Comparison of ENCODE assay signal across 13 cellular contexts in genomic region chr5:158287643-158288228, GRCh38.
DNase-seq lines count a peak whose midpoint lies in the region; TF ChIP-seq lines count a peak whose summit lies in the region.
"Had no signal": no experiment of that assay in that cellular context is flagged by ENCODE, and none has a peak within 500 bp of the region (broad histone marks: within the 10 kb centered on the region; RNA-seq: fewer than 3 reads in every experiment).

No MANE protein-coding gene starts in this region.

- H3K4me3 Mint-ChIP-seq in H9 (no peak overlapping the region), HFFc6 (no peak overlapping the region)
- H3K4me3 Mint-ChIP-seq: activated naive CD8-positive, alpha-beta T cell treated with anti-CD3 and anti-CD28 coated beads, Interleukin-2, amount 50 U/mL, for 24 hours had no signal

- no peaks in the 10 kb centered on the region for H3K79me1 ChIP-seq in H9 (ENCODE audit: insufficient read depth, low read depth, low read length, poor library complexity, severe bottlenecking)

- TF ChIP-seq CTCF in epithelial cell of esophagus (IDR thresholded peaks at IDR 0.05; ENCODE audit: insufficient read depth, low read depth, low read length, missing control alignments) (no peak), osteoblast (IDR thresholded peaks at IDR 0.05; ENCODE audit: extremely low read depth, low read depth, low read length) (no peak), H9 (conservative IDR thresholded peaks at IDR 0.05) (no peak), HFFc6 (IDR thresholded peaks at IDR 0.05) (no peak), A673 (conservative IDR thresholded peaks at IDR 0.05; ENCODE audit: low read depth, low read length) (no peak)

- CTCF ChIA-PET in A673 (lab: Charles Lee), result no interaction called here

- H3K9me3 ChIP-seq in osteoblast (ENCODE audit: low read depth, low read length) (no peaks in the 10 kb centered on the region), H9 (ENCODE audit: control insufficient read depth, low read depth, low read length) (no peaks in the 10 kb centered on the region), A673 (ENCODE audit: low read depth, low read length, poor library complexity, severe bottlenecking) (no peaks in the 10 kb centered on the region)

- no peak overlapping the region for H2BK20ac ChIP-seq in H9 (ENCODE audit: low read depth, low read length, poor library complexity, severe bottlenecking)

- no peak overlapping the region for H3K23ac ChIP-seq in H9 (ENCODE audit: insufficient read length, low read depth, low read length)

- no peaks in the 10 kb centered on the region; a peak in 1 of 7 replicates for H3K36me3 Mint-ChIP-seq in H9 (ENCODE audit: insufficient read depth in 1 of 3, low read depth in 3 of 3)
- H3K36me3 Mint-ChIP-seq in HFFc6 (ENCODE audit: low read depth), result no peaks in the 10 kb centered on the region

- no peak overlapping the region for H3K56ac ChIP-seq in H9 (ENCODE audit: insufficient read length, low read depth, low read length)

- H2AFZ ChIP-seq in osteoblast (ENCODE audit: low read length) (peak overlapping the region; percentile 53), H9 (ENCODE audit: low read length) (no peak overlapping the region)

- H4K91ac ChIP-seq in H9 (ENCODE audit: insufficient read length, low read depth, low read length), result no peak overlapping the region

- H2BK5ac ChIP-seq in H9 (ENCODE audit: insufficient read length, low read length), result no peak overlapping the region

- no peak overlapping the region for H4K5ac ChIP-seq in H9 (ENCODE audit: insufficient read length, low read depth, low read length)

- H3K4me1 Mint-ChIP-seq in H9, result peaks cover 0 to 2% of the 10 kb centered on the region in 2 experiments; a peak in 1 of 4 replicates
- H3K4me1 Mint-ChIP-seq in HFFc6 (ENCODE audit: low read depth), result no peaks in the 10 kb centered on the region
- H3K4me1 Mint-ChIP-seq: activated naive CD8-positive, alpha-beta T cell treated with anti-CD3 and anti-CD28 coated beads, Interleukin-2, amount 50 U/mL, for 24 hours had no signal

- H3K23me2 ChIP-seq in H9 (ENCODE audit: insufficient read length, low read depth, low read length, poor library complexity, severe bottlenecking), result no peaks in the 10 kb centered on the region

- POLR2A ChIA-PET in A673 (lab: Charles Lee; ENCODE audit: low non-redundant PET), result no interaction called here

- H3K9ac ChIP-seq in H9 (ENCODE audit: extremely low read depth, insufficient read length, low read length), result no peak overlapping the region

- intact Hi-C loops in A673 (cut with micrococcal nuclease; ENCODE audit: unreplicated experiment), result no loop called here

- no CpG with 5 or more reads among the region's 11 CpGs for WGBS in H9 (ENCODE audit: extremely low coverage, insufficient read length, low lambda C conversion rate)

- H2BK15ac ChIP-seq in H9 (ENCODE audit: low read depth, low read length), result no peak overlapping the region

- H3K4me2 ChIP-seq in osteoblast (ENCODE audit: insufficient read depth, low read length) (peak overlapping the region; percentile 24), H9 (ENCODE audit: insufficient read depth, insufficient read length, low read length) (no peak overlapping the region)

- H3K4me1 ChIP-seq in osteoblast (ENCODE audit: insufficient read depth, low read length), result peaks cover 11% of the 10 kb centered on the region
- no peaks in the 10 kb centered on the region for H3K4me1 ChIP-seq in H9 (ENCODE audit: insufficient read depth, low read length)
- no peaks in the 10 kb centered on the region for H3K4me1 ChIP-seq in A673 (ENCODE audit: insufficient read depth, low read length, poor library complexity, severe bottlenecking)

- H2AK5ac ChIP-seq in H9 (ENCODE audit: insufficient read length, low read length), result no peak overlapping the region

- H3K79me2 ChIP-seq in osteoblast (ENCODE audit: insufficient read depth, low read length) (no peaks in the 10 kb centered on the region), H9 (ENCODE audit: insufficient read depth, low read length) (no peaks in the 10 kb centered on the region)

- H3K14ac ChIP-seq in H9 (ENCODE audit: insufficient read depth, low read length), result no peak overlapping the region

- H3K27ac Mint-ChIP-seq in H9 (peak overlapping the region in 1 of 3 experiments; percentile 71; a peak in 1 of 7 replicates), HFFc6 (no peak overlapping the region)
- H3K27ac Mint-ChIP-seq: activated naive CD8-positive, alpha-beta T cell treated with anti-CD3 and anti-CD28 coated beads, Interleukin-2, amount 50 U/mL, for 24 hours had no signal

- H3K36me3 ChIP-seq in osteoblast (ENCODE audit: insufficient read depth, low read length) (no peaks in the 10 kb centered on the region), A673 (ENCODE audit: insufficient read depth, low read length, poor library complexity, severe bottlenecking) (no peaks in the 10 kb centered on the region)
- H3K36me3 ChIP-seq: heart right ventricle had no signal

- H3K9me3 Mint-ChIP-seq in H9 (no peaks in the 10 kb centered on the region; a peak in 1 of 5 replicates), HFFc6 (no peaks in the 10 kb centered on the region; the same call in 1 of the 2 replicates)
- H3K9me3 Mint-ChIP-seq: activated naive CD8-positive, alpha-beta T cell treated with anti-CD3 and anti-CD28 coated beads, Interleukin-2, amount 50 U/mL, for 24 hours had no signal

- DNase-seq in Caki2 (ENCODE audit: low read depth) (peak; percentile 19), M059J (ENCODE audit: low read depth) (peak; percentile 78), epithelial cell of esophagus (ENCODE audit: low read depth) (peak; percentile 80), osteoblast (ENCODE audit: insufficient read length, low spot score, missing footprints) (no peak), H9 (no peak), HFFc6 (no peak), T-helper 1 cell (no peak), A673 (ENCODE audit: low spot score) (no peak)
- DNase-seq: activated naive CD8-positive, alpha-beta T cell treated with anti-CD3 and anti-CD28 coated beads, Interleukin-2, amount 50 U/mL, for 24 hours; heart right ventricle; MV-4-11; stimulated activated CD4-positive, alpha-beta T cell treated with anti-CD3 and anti-CD28 coated beads, Interleukin-4, amount 100 ng/mL, for 4 hours; trophoblast cell had no signal

- H3K27me3 Mint-ChIP-seq in H9 (ENCODE audit: low read depth) (no peaks in the 10 kb centered on the region), HFFc6 (ENCODE audit: insufficient read depth) (peaks cover 8% of the 10 kb centered on the region; the same call in 1 of the 2 replicates)
- H3K27me3 Mint-ChIP-seq: activated naive CD8-positive, alpha-beta T cell treated with anti-CD3 and anti-CD28 coated beads, Interleukin-2, amount 50 U/mL, for 24 hours had no signal

- no peak overlapping the region for H4K8ac ChIP-seq in H9 (replicated peaks; ENCODE audit: insufficient read length, low read depth, low read length)

- H3K27ac ChIP-seq in osteoblast (ENCODE audit: low read depth, low read length) (no peak overlapping the region), H9 (ENCODE audit: insufficient read length, low read depth, low read length) (no peak overlapping the region), A673 (ENCODE audit: low read depth, low read length, poor library complexity, severe bottlenecking) (no peak overlapping the region)

- H3K4me3 ChIP-seq in epithelial cell of esophagus (ENCODE audit: low read length), result no peak overlapping the region
- H3K4me3 ChIP-seq in osteoblast (ENCODE audit: insufficient read depth, low read length), result no peak overlapping the region
- no peak overlapping the region for H3K4me3 ChIP-seq in A673 (ENCODE audit: low read depth, low read length, poor library complexity, severe bottlenecking)
- H3K4me3 ChIP-seq: heart right ventricle had no signal

- in situ Hi-C loops in Caki2 (cut with HindIII; ENCODE audit: low pct_unique_long_range_greater_than_20kb, low sequenced_read_pairs), result no loop called here

- H4K20me1 ChIP-seq in osteoblast (ENCODE audit: insufficient read depth, low read length), result no peaks in the 10 kb centered on the region
- no peaks in the 10 kb centered on the region for H4K20me1 ChIP-seq in H9 (ENCODE audit: control insufficient read depth, insufficient read depth, insufficient read length)

- H3K27me3 ChIP-seq in osteoblast (ENCODE audit: insufficient read depth, low read length), result peaks cover 3% of the 10 kb centered on the region
- H3K27me3 ChIP-seq in H9 (ENCODE audit: insufficient read depth, low read length), result no peaks in the 10 kb centered on the region
- no peaks in the 10 kb centered on the region for H3K27me3 ChIP-seq in A673 (replicated peaks; ENCODE audit: insufficient read depth, low read depth, low read length, poor library complexity)

- no TSS peak for BruUV-seq in A673 (replicated peaks; lab: Mats Ljungman, UMichigan)

- H3K18ac ChIP-seq in H9 (ENCODE audit: insufficient read length, low read depth, low read length), result no peak overlapping the region

- no peak overlapping the region for H3T11ph ChIP-seq in H9 (ENCODE audit: low read length)

- no peak overlapping the region for H2BK12ac ChIP-seq in H9 (ENCODE audit: insufficient read length, low read depth, low read length)

- H2BK120ac ChIP-seq in H9 (ENCODE audit: low read depth, low read length, poor library complexity, severe bottlenecking), result no peak overlapping the region

- no peak overlapping the region for H3K4ac ChIP-seq in H9 (ENCODE audit: low read depth, low read length)

Comparison
In these comparisons a context has a peak if more than half of its experiments do, and no peak if none do; other contexts are left out.
1. DNase-seq: peak in Caki2 (single experiment), M059J (single experiment) and epithelial cell of esophagus (single experiment); none in osteoblast (single experiment), H9 (single experiment), HFFc6 (single experiment), T-helper 1 cell (0 of 5) and A673 (single experiment).